In the genomic region with DNA sequence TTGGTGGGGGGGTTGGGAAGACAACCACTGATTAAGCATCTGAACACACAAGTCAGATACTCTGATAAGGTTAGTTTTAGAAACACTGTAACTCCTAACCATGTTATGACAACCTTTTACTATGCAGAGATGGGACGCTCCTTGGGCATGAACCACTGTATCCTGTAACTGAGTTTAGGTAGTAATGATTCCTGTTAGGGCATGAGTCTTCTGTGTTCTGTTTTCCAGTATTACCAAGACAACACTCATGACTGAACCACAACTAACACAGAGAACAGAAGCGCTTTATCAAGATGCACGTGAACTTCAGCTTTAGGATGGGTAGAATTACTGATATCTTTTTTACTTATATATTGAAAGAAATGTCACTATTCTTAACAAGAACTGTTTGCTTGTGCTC, we compare ENCODE assay signal across 26 cellular contexts. TPM values are rescaled to one million over a fixed set of nuclear protein-coding genes. Genes with fewer than 3 reads are reported as not detected.
DNase-seq lines count a peak whose midpoint lies in the region; ATAC-seq, FAIRE-seq and TF ChIP-seq lines count a peak whose summit lies in the region.
"Had no signal": no experiment of that assay in that cellular context is flagged by ENCODE, and none has a peak within 500 bp of the region (broad histone marks: within the 10 kb centered on the region; RNA-seq: fewer than 3 reads in every experiment).

No MANE protein-coding gene starts in this region.

- H3K9me3 Mint-ChIP-seq in activated naive CD4-positive, alpha-beta T cell treated with anti-CD3 and anti-CD28 coated beads, Interleukin-2, amount 50 U/mL, for 72 hours: peaks cover 0 to 5% of the 10 kb centered on the region in 2 donors
- no peaks in the 10 kb centered on the region for H3K9me3 Mint-ChIP-seq in activated naive CD4-positive, alpha-beta T cell treated with anti-CD3 and anti-CD28 coated beads, Interleukin-2, amount 10 ng/mL, durations not matched to agents 7 days and 5 days
- H3K9me3 Mint-ChIP-seq in activated T-helper 1 cell treated with anti-CD3 and anti-CD28 coated beads, Interleukin-12 subunit alpha, Interleukin-12 subunit beta, Interleukin-2, Interleukin-4 antibody, amounts not matched to agents 30 ng/mL and 10 ng/mL and 1 ng/mL, durations not matched to agents 14 hours and 24 hours and 36 hours: peaks cover 3% of the 10 kb centered on the region
- peaks cover 6% of the 10 kb centered on the region for H3K9me3 Mint-ChIP-seq in Caco-2 (ENCODE audit: unreplicated experiment)
- H3K9me3 Mint-ChIP-seq: CD8-positive, alpha-beta T cell; T-helper 2 cell treated with Interferon-gamma antibody and Interleukin-4, amounts not matched to agents 5 μg/mL and 100 μg/mL, for 36 hours had no signal

- CTCF ChIA-PET in activated naive CD4-positive, alpha-beta T cell treated with anti-CD3 and anti-CD28 coated beads, Interleukin-2, amount 10 ng/mL, durations not matched to agents 7 days and 5 days (lab: Charles Lee): no interaction called here
- CTCF ChIA-PET in Caco-2 (lab: Charles Lee): interaction anchor here (0.6 kb wide), 1 partner anchor 171 kb away, joined by 3 read pairs; no protein-coding TSS in a partner anchor

- no peak overlapping the region for H3K4me3 ChIP-seq in fibroblast of mammary gland (ENCODE audit: control insufficient read depth, low read depth, low read length)
- no peak overlapping the region for H3K4me3 ChIP-seq in suprapubic skin
- no peak overlapping the region for H3K4me3 ChIP-seq in Caco-2 (ENCODE audit: low read depth, low read length)
- H3K4me3 ChIP-seq: esophagus squamous epithelium, Peyer's patch, tibial nerve had no signal

- H3K4me3 Mint-ChIP-seq in activated naive CD4-positive, alpha-beta T cell treated with anti-CD3 and anti-CD28 coated beads, Interleukin-2, amount 10 ng/mL, durations not matched to agents 7 days and 5 days: no peak overlapping the region
- no peak overlapping the region for H3K4me3 Mint-ChIP-seq in activated T-helper 1 cell treated with anti-CD3 and anti-CD28 coated beads, Interleukin-12 subunit alpha, Interleukin-12 subunit beta, Interleukin-2, Interleukin-4 antibody, amounts not matched to agents 30 ng/mL and 10 ng/mL and 1 ng/mL, durations not matched to agents 14 hours and 24 hours and 36 hours
- no peak overlapping the region for H3K4me3 Mint-ChIP-seq in Caco-2 (ENCODE audit: unreplicated experiment)
- H3K4me3 Mint-ChIP-seq: CD8-positive, alpha-beta T cell; mesothelial cell of epicardium; nephron progenitor cell; T-helper 2 cell treated with Interferon-gamma antibody and Interleukin-4, amounts not matched to agents 5 μg/mL and 100 μg/mL, for 36 hours; WTC11 had no signal

- peaks cover 12% of the 10 kb centered on the region for H3K4me1 Mint-ChIP-seq in activated naive CD4-positive, alpha-beta T cell treated with anti-CD3 and anti-CD28 coated beads, Interleukin-2, amount 10 ng/mL, durations not matched to agents 7 days and 5 days
- H3K4me1 Mint-ChIP-seq in activated T-helper 1 cell treated with anti-CD3 and anti-CD28 coated beads, Interleukin-12 subunit alpha, Interleukin-12 subunit beta, Interleukin-2, Interleukin-4 antibody, amounts not matched to agents 30 ng/mL and 10 ng/mL and 1 ng/mL, durations not matched to agents 14 hours and 24 hours and 36 hours (ENCODE audit: low read depth): peaks cover 36% of the 10 kb centered on the region
- peaks cover 9% of the 10 kb centered on the region for H3K4me1 Mint-ChIP-seq in Caco-2 (ENCODE audit: low read depth, unreplicated experiment)
- H3K4me1 Mint-ChIP-seq: nephron progenitor cell, WTC11 had no signal

- FAIRE-seq in frontal cortex (lab: Jason Lieb, UNC): no peak

- H3K27ac ChIP-seq in suprapubic skin: peak overlapping the region; percentile 77
- H3K27ac ChIP-seq: esophagus squamous epithelium, Peyer's patch, tibial nerve had no signal

- no peak for DNase-seq in activated naive CD4-positive, alpha-beta T cell treated with anti-CD3 and anti-CD28 coated beads, Interleukin-2, amount 50 U/mL, for 72 hours (ENCODE audit: low spot score in 2 of 2)
- DNase-seq in activated naive CD4-positive, alpha-beta T cell treated with anti-CD3 and anti-CD28 coated beads, Interleukin-2, amount 10 ng/mL, durations not matched to agents 7 days and 5 days: no peak
- DNase-seq in activated T-helper 1 cell treated with anti-CD3 and anti-CD28 coated beads, Interleukin-12 subunit alpha, Interleukin-12 subunit beta, Interleukin-2, Interleukin-4 antibody, amounts not matched to agents 30 ng/mL and 10 ng/mL and 1 ng/mL, durations not matched to agents 14 hours and 24 hours and 36 hours (ENCODE audit: low spot score): no peak
- peak; percentile 16 for DNase-seq in fibroblast of mammary gland (ENCODE audit: low read depth)
- DNase-seq in suprapubic skin (ENCODE audit: low spot score in 2 of 2): no peak
- no peak for DNase-seq in globus pallidus (ENCODE audit: low spot score)
- no peak for DNase-seq in frontal cortex (ENCODE audit: low spot score in 2 of 2)
- no peak for DNase-seq in Caco-2
- DNase-seq: CD8-positive, alpha-beta T cell; effector memory CD4-positive, alpha-beta T cell; esophagus squamous epithelium; H7; head of caudate nucleus; Karpas-422; NCI-H1105; NCI-H2107; nephron progenitor cell; NK-92 treated with Interleukin-12 subunit alpha and Interleukin-12 subunit beta, amount 100 ng/mL, for 24 hours; Peyer's patch; posterior cingulate gyrus; stimulated activated CD4-positive, alpha-beta T cell treated with anti-CD3 and anti-CD28 coated beads, Interleukin-1b, Interleukin-23, amount 100 ng/mL, for 48 hours had no signal

- peaks cover 3% of the 10 kb centered on the region for H3K27me3 Mint-ChIP-seq in activated naive CD4-positive, alpha-beta T cell treated with anti-CD3 and anti-CD28 coated beads, Interleukin-2, amount 10 ng/mL, durations not matched to agents 7 days and 5 days
- peaks cover 4% of the 10 kb centered on the region for H3K27me3 Mint-ChIP-seq in activated T-helper 1 cell treated with anti-CD3 and anti-CD28 coated beads, Interleukin-12 subunit alpha, Interleukin-12 subunit beta, Interleukin-2, Interleukin-4 antibody, amounts not matched to agents 30 ng/mL and 10 ng/mL and 1 ng/mL, durations not matched to agents 14 hours and 24 hours and 36 hours (ENCODE audit: insufficient read depth)
- no peaks in the 10 kb centered on the region for H3K27me3 Mint-ChIP-seq in Caco-2 (ENCODE audit: insufficient read depth, unreplicated experiment)

- H3K4me1 ChIP-seq in suprapubic skin (peaks cover 43% of the 10 kb centered on the region), Caco-2 (no peaks in the 10 kb centered on the region)
- H3K4me1 ChIP-seq: Peyer's patch had no signal

- H3K27me3 ChIP-seq in suprapubic skin: no peaks in the 10 kb centered on the region
- no peaks in the 10 kb centered on the region for H3K27me3 ChIP-seq in Caco-2 (replicated peaks; ENCODE audit: control insufficient read depth, insufficient read depth, low read length)
- H3K27me3 ChIP-seq: esophagus squamous epithelium, Peyer's patch, tibial nerve had no signal

- no peak for TF ChIP-seq EP300 in suprapubic skin (IDR thresholded peaks at IDR 0.05)

- peaks cover 5 to 6% of the 10 kb centered on the region in 2 donors for H3K36me3 Mint-ChIP-seq in activated naive CD4-positive, alpha-beta T cell treated with anti-CD3 and anti-CD28 coated beads, Interleukin-2, amount 50 U/mL, for 72 hours
- H3K36me3 Mint-ChIP-seq in activated naive CD4-positive, alpha-beta T cell treated with anti-CD3 and anti-CD28 coated beads, Interleukin-2, amount 10 ng/mL, durations not matched to agents 7 days and 5 days: no peaks in the 10 kb centered on the region
- peaks cover 5% of the 10 kb centered on the region for H3K36me3 Mint-ChIP-seq in activated T-helper 1 cell treated with anti-CD3 and anti-CD28 coated beads, Interleukin-12 subunit alpha, Interleukin-12 subunit beta, Interleukin-2, Interleukin-4 antibody, amounts not matched to agents 30 ng/mL and 10 ng/mL and 1 ng/mL, durations not matched to agents 14 hours and 24 hours and 36 hours (ENCODE audit: low read depth)
- H3K36me3 Mint-ChIP-seq in Caco-2 (ENCODE audit: insufficient read depth, unreplicated experiment): no peaks in the 10 kb centered on the region
- H3K36me3 Mint-ChIP-seq: CD8-positive, alpha-beta T cell; mesothelial cell of epicardium had no signal

- no peaks in the 10 kb centered on the region for H3K9me3 ChIP-seq in suprapubic skin
- no peaks in the 10 kb centered on the region for H3K9me3 ChIP-seq in Caco-2
- H3K9me3 ChIP-seq: esophagus squamous epithelium, Peyer's patch, tibial nerve had no signal

- peak overlapping the region in 1 of 2 donors; percentile 13 for H3K27ac Mint-ChIP-seq in activated naive CD4-positive, alpha-beta T cell treated with anti-CD3 and anti-CD28 coated beads, Interleukin-2, amount 50 U/mL, for 72 hours
- no peak overlapping the region for H3K27ac Mint-ChIP-seq in activated naive CD4-positive, alpha-beta T cell treated with anti-CD3 and anti-CD28 coated beads, Interleukin-2, amount 10 ng/mL, durations not matched to agents 7 days and 5 days
- peak overlapping the region; percentile 30 for H3K27ac Mint-ChIP-seq in activated T-helper 1 cell treated with anti-CD3 and anti-CD28 coated beads, Interleukin-12 subunit alpha, Interleukin-12 subunit beta, Interleukin-2, Interleukin-4 antibody, amounts not matched to agents 30 ng/mL and 10 ng/mL and 1 ng/mL, durations not matched to agents 14 hours and 24 hours and 36 hours
- H3K27ac Mint-ChIP-seq in Caco-2 (ENCODE audit: unreplicated experiment): no peak overlapping the region
- H3K27ac Mint-ChIP-seq: CD8-positive, alpha-beta T cell; mesothelial cell of epicardium; nephron progenitor cell; T-helper 2 cell treated with Interferon-gamma antibody and Interleukin-4, amounts not matched to agents 5 μg/mL and 100 μg/mL, for 36 hours; WTC11 had no signal

- no peak for TF ChIP-seq CTCF in fibroblast of mammary gland (conservative IDR thresholded peaks at IDR 0.05; ENCODE audit: control insufficient read depth, insufficient read depth, low read depth, low read length)
- TF ChIP-seq CTCF in suprapubic skin (IDR thresholded peaks at IDR 0.05): no peak
- TF ChIP-seq CTCF in Caco-2 (IDR thresholded peaks at IDR 0.05; ENCODE audit: insufficient read depth in 1 of 2, low read depth in 1 of 2, low read length in 1 of 2, severe bottlenecking in 1 of 2, unreplicated experiment in 1 of 2): no peak

- WGBS in suprapubic skin: 69% methylated on average over 3 of the region's 3 CpGs

- BruUV-seq in Caco-2 (replicated peaks; lab: Mats Ljungman, UMichigan): no TSS peak

- H3K36me3 ChIP-seq in suprapubic skin: no peaks in the 10 kb centered on the region
- H3K36me3 ChIP-seq in Caco-2 (ENCODE audit: control insufficient read depth, insufficient read depth, low read length): no peaks in the 10 kb centered on the region
- H3K36me3 ChIP-seq: esophagus squamous epithelium, Peyer's patch, tibial nerve had no signal

- intact Hi-C loops in activated T-helper 1 cell treated with anti-CD3 and anti-CD28 coated beads, Interleukin-12 subunit alpha, Interleukin-12 subunit beta, Interleukin-2, Interleukin-4 antibody, amounts not matched to agents 30 ng/mL and 10 ng/mL and 1 ng/mL, durations not matched to agents 14 hours and 24 hours and 36 hours (cut with micrococcal nuclease): loop anchor here (2.0 kb wide), 1 partner anchor 13 kb away; a partner anchor contains a TSS
- intact Hi-C loops in Caco-2 (cut with micrococcal nuclease; ENCODE audit: unreplicated experiment): no loop called here

- POLR2A ChIA-PET in Caco-2 (lab: Charles Lee): no interaction called here

- TF ChIP-seq POLR2A in suprapubic skin (IDR thresholded peaks at IDR 0.05): no peak

- ATAC-seq in activated naive CD4-positive, alpha-beta T cell treated with anti-CD3 and anti-CD28 coated beads, Interleukin-2, amount 50 U/mL, for 72 hours: peak; percentile 80 to 90
- ATAC-seq: CD8-positive, alpha-beta T cell; left lobe of liver; WTC11 had no signal

RNA-seq across cellular contexts. Expression of a gene that starts 14.1 kb away (rescaled TPM):
- 10 to 100 TPM; 68.1 to 89.3 TPM for total RNA-seq in activated naive CD4-positive, alpha-beta T cell treated with anti-CD3 and anti-CD28 coated beads, Interleukin-2, amount 50 U/mL, for 72 hours
- 98.2 and 111 TPM in 2 replicates for total RNA-seq in activated T-helper 1 cell treated with anti-CD3 and anti-CD28 coated beads, Interleukin-12 subunit alpha, Interleukin-12 subunit beta, Interleukin-2, Interleukin-4 antibody, amounts not matched to agents 30 ng/mL and 10 ng/mL and 1 ng/mL, durations not matched to agents 14 hours and 24 hours and 36 hours
- total RNA-seq in suprapubic skin (10 to 100 TPM; 33.3 to 90.4 (median 55.1) TPM), frontal cortex (109 TPM), Caco-2 (2022) (49.7 and 59.0 TPM in 2 replicates)
